Comparison of ENCODE assay signal across 18 cellular contexts in genomic region chr9:96113045-96113444, GRCh38.
"Had no signal": no experiment of that assay in that cellular context is flagged by ENCODE, and none has a peak within 500 bp of the region (broad histone marks: within the 10 kb centered on the region; RNA-seq: fewer than 3 reads in every experiment).

No MANE protein-coding gene starts in this region.

- H3K4me3 Mint-ChIP-seq: activated CD4-positive, alpha-beta T cell treated with anti-CD3 and anti-CD28 coated beads, Interleukin-2, amount 10 ng/mL, durations not matched to agents 7 days and 5 days; activated naive CD8-positive, alpha-beta T cell; activated T-cell treated with anti-CD3 and anti-CD28 coated beads, Interleukin-2, amount 50 U/mL, for 72 hours; brain; central memory CD8-positive, alpha-beta T cell; dendritic cell treated with granulocyte-macrophage colony-stimulating factor and Interleukin-4, amounts not matched to agents 40 ng/mL and 50 ng/mL, for 4 days; effector memory CD8-positive, alpha-beta T cell; neural crest cell; stimulated activated effector memory CD8-positive, alpha-beta T cell treated with anti-CD3 and anti-CD28 coated beads, Interleukin-12 subunit alpha, Interleukin-12 subunit beta, amount 100 ng/mL, for 72 hours had no signal

- H3K9me3 Mint-ChIP-seq: activated CD4-positive, alpha-beta T cell treated with anti-CD3 and anti-CD28 coated beads, Interleukin-2, amount 10 ng/mL, durations not matched to agents 7 days and 5 days; activated T-cell treated with anti-CD3 and anti-CD28 coated beads, Interleukin-2, amount 50 U/mL, for 72 hours; central memory CD8-positive, alpha-beta T cell; dendritic cell treated with granulocyte-macrophage colony-stimulating factor and Interleukin-4, amounts not matched to agents 40 ng/mL and 50 ng/mL, for 4 days; effector memory CD8-positive, alpha-beta T cell; stimulated activated effector memory CD8-positive, alpha-beta T cell treated with anti-CD3 and anti-CD28 coated beads, Interleukin-12 subunit alpha, Interleukin-12 subunit beta, amount 100 ng/mL, for 72 hours had no signal

- H3K36me3 Mint-ChIP-seq: activated naive CD8-positive, alpha-beta T cell; stimulated activated effector memory CD8-positive, alpha-beta T cell treated with anti-CD3 and anti-CD28 coated beads, Interleukin-12 subunit alpha, Interleukin-12 subunit beta, amount 100 ng/mL, for 72 hours had no signal

- H3K36me3 ChIP-seq: heart left ventricle had no signal

- ATAC-seq: activated T-cell treated with anti-CD3 and anti-CD28 coated beads, Interleukin-2, amount 50 U/mL, for 72 hours; effector memory CD8-positive, alpha-beta T cell; heart left ventricle; left colon; stimulated activated effector memory CD8-positive, alpha-beta T cell treated with anti-CD3 and anti-CD28 coated beads, Interleukin-12 subunit alpha, Interleukin-12 subunit beta, amount 100 ng/mL, for 72 hours had no signal

- H3K4me3 ChIP-seq: heart left ventricle had no signal

- H3K9me3 ChIP-seq: heart left ventricle had no signal

- DNase-seq: activated CD4-positive, alpha-beta T cell treated with anti-CD3 and anti-CD28 coated beads, Interleukin-2, amount 10 ng/mL, durations not matched to agents 7 days and 5 days; activated CD8-positive, alpha-beta memory T cell treated with anti-CD3 and anti-CD28 coated beads, Interleukin-2, amount 50 U/mL, for 48 hours; activated gamma-delta T cell treated with Interleukin-2 at 50 U/mL for 16 hours; activated T-cell treated with anti-CD3 and anti-CD28 coated beads, Interleukin-2, amount 50 U/mL, for 72 hours; effector memory CD8-positive, alpha-beta T cell; foreskin melanocyte; heart left ventricle; left colon; stimulated activated CD4-positive, alpha-beta T cell treated with anti-CD3 and anti-CD28 coated beads, Interleukin-2, amount 100 ng/mL, for 24 hours; T-helper 2 cell had no signal

- H3K27ac Mint-ChIP-seq: activated CD4-positive, alpha-beta T cell treated with anti-CD3 and anti-CD28 coated beads, Interleukin-2, amount 10 ng/mL, durations not matched to agents 7 days and 5 days; activated naive CD8-positive, alpha-beta T cell; activated T-cell treated with anti-CD3 and anti-CD28 coated beads, Interleukin-2, amount 50 U/mL, for 72 hours; brain; dendritic cell treated with granulocyte-macrophage colony-stimulating factor and Interleukin-4, amounts not matched to agents 40 ng/mL and 50 ng/mL, for 4 days; effector memory CD8-positive, alpha-beta T cell; stimulated activated effector memory CD8-positive, alpha-beta T cell treated with anti-CD3 and anti-CD28 coated beads, Interleukin-12 subunit alpha, Interleukin-12 subunit beta, amount 100 ng/mL, for 72 hours had no signal

- FAIRE-seq: TTC549 had no signal

- H3K27me3 Mint-ChIP-seq: dendritic cell treated with granulocyte-macrophage colony-stimulating factor and Interleukin-4, amounts not matched to agents 40 ng/mL and 50 ng/mL, for 4 days had no signal

- H3K27ac ChIP-seq: epithelial cell of prostate, heart left ventricle had no signal
